Comparison of ENCODE assay signal across 14 cellular contexts in the genomic region with DNA sequence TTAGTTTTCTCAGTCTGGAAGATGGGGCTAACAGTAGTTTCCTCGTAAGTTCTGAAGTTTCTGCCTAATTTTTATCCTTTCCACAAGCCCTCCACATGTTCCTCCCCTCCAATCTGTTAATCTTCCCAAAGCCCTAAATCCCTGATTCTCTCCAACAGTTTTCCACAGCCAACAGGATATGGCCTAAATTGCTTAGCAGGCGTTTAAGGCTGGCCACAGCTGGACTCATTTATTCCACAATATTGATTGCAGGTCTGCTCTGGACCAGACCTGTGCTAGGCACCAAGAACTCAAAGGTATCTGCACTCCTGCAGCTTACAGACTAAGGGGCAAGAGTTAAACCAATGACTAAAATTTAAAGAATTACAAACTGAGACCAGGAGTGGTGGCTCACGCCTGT. TPM values are rescaled to one million over a fixed set of nuclear protein-coding genes. Genes with fewer than 3 reads are reported as not detected.
DNase-seq lines count a peak whose midpoint lies in the region; ATAC-seq, FAIRE-seq and TF ChIP-seq lines count a peak whose summit lies in the region.
"Had no signal": no experiment of that assay in that cellular context is flagged by ENCODE, and none has a peak within 500 bp of the region (broad histone marks: within the 10 kb centered on the region; RNA-seq: fewer than 3 reads in every experiment).

No MANE protein-coding gene starts in this region.

- H3K36me3 ChIP-seq in Caco-2 (ENCODE audit: control insufficient read depth, insufficient read depth, low read length) (no peaks in the 10 kb centered on the region), PC-9 (ENCODE audit: low read depth) (peaks cover 37% of the 10 kb centered on the region)

- H3K4me3 ChIP-seq in A549 = no peak overlapping the region
- H3K4me3 ChIP-seq in Caco-2 (ENCODE audit: low read depth, low read length) = no peak overlapping the region
- no peak overlapping the region for H3K4me3 ChIP-seq in PC-9

- TF ChIP-seq EP300 in A549 (IDR thresholded peaks at IDR 0.05) = no peak

- H3K4me3 Mint-ChIP-seq in Caco-2 (ENCODE audit: unreplicated experiment) (no peak overlapping the region), nephron (peak overlapping the region in 2 of 3 experiments; percentile 49 to 60)
- H3K4me3 Mint-ChIP-seq: HFFc6 had no signal

- TSS peak; percentile 9 for BruUV-seq in Caco-2 (replicated peaks; lab: Mats Ljungman, UMichigan)
- BruUV-seq in PC-9 (replicated peaks; lab: Mats Ljungman, UMichigan) = no TSS peak

- no peak for TF ChIP-seq RAD21 in A549 (conservative IDR thresholded peaks at IDR 0.05 in 1 of 2, IDR thresholded peaks at IDR 0.05 in 1 of 2)

- no peak for TF ChIP-seq POLR2A in A549 (IDR thresholded peaks at IDR 0.05; ENCODE audit: low read length)

- H3K27ac Mint-ChIP-seq in Caco-2 (ENCODE audit: unreplicated experiment) (no peak overlapping the region), nephron (no peak overlapping the region)
- H3K27ac Mint-ChIP-seq: CD14-positive monocyte; CD8-positive, alpha-beta T cell had no signal

- peaks cover 75% of the 10 kb centered on the region for H3F3A ChIP-seq in PC-9 (ENCODE audit: insufficient read depth, low read depth)

- H3K4me1 Mint-ChIP-seq in Caco-2 (ENCODE audit: low read depth, unreplicated experiment) (peaks cover 22% of the 10 kb centered on the region), nephron (peaks cover 29% of the 10 kb centered on the region)

- FAIRE-seq in A549 (lab: Jason Lieb, UNC) = no peak

- POLR2A ChIA-PET in A549 (lab: Yijun Ruan, JAX) (interaction anchor here (0.9 kb wide), 1 partner anchor 8 kb away, joined by 3 read pairs; no protein-coding TSS in a partner anchor), Caco-2 (lab: Charles Lee) (no interaction called here), PC-9 (lab: Charles Lee; ENCODE audit: unreplicated experiment) (no interaction called here)

- no peak for TF ChIP-seq CTCF in A549 (IDR thresholded peaks at IDR 0.05)
- no peak for TF ChIP-seq CTCF in Caco-2 (IDR thresholded peaks at IDR 0.05; ENCODE audit: insufficient read depth in 1 of 2, low read depth in 1 of 2, low read length in 1 of 2, severe bottlenecking in 1 of 2, unreplicated experiment in 1 of 2)
- no peak for TF ChIP-seq CTCF in PC-9 (conservative IDR thresholded peaks at IDR 0.05)
- TF ChIP-seq CTCF in nephron (IDR thresholded peaks at IDR 0.05; ENCODE audit: unreplicated experiment in 3 of 3) = no peak

- H3K27me3 Mint-ChIP-seq in Caco-2 (ENCODE audit: insufficient read depth, unreplicated experiment) (no peaks in the 10 kb centered on the region), nephron (ENCODE audit: low read depth) (no peaks in the 10 kb centered on the region)

- DNase-seq in A549 (ENCODE audit: low read depth in 1 of 2, low spot score in 1 of 2) (no peak), Caco-2 (no peak), PC-9 (no peak), globus pallidus (ENCODE audit: low spot score) (no peak), NCI-H345 treated with DMSO at 0.1 percent for 48 hours (lab: John Stamatoyannopoulos, UW; ENCODE audit: unreplicated experiment) (no peak), GDM1 (lab: John Stamatoyannopoulos, UW) (no peak), left colon (no peak)
- DNase-seq: CD8-positive, alpha-beta T cell; DMS53; HCEC 1CT; HFFc6 had no signal

- H3K9me3 ChIP-seq in A549 = no peaks in the 10 kb centered on the region
- no peaks in the 10 kb centered on the region for H3K9me3 ChIP-seq in Caco-2
- no peaks in the 10 kb centered on the region for H3K9me3 ChIP-seq in PC-9 (ENCODE audit: insufficient read depth, low read depth)

- H3K9me2 ChIP-seq in PC-9 (ENCODE audit: insufficient read depth) = no peaks in the 10 kb centered on the region

- CTCF ChIA-PET in A549 (lab: Yijun Ruan, JAX) (interaction anchor here (0.8 to 25.3 kb wide), 7 partner anchors 9 to 625 kb away, joined by 3 to 412 read pairs (median 4); no protein-coding TSS in a partner anchor), Caco-2 (lab: Charles Lee) (no interaction called here), PC-9 (lab: Charles Lee) (no interaction called here)

- 85% methylated on average over 3 of the region's 3 CpGs for WGBS in A549 (ENCODE audit: missing lambda C conversion rate)

- H3K4me2 ChIP-seq in A549 (no peak overlapping the region), PC-9 (peak overlapping the region; percentile 99)

- peaks cover 14% of the 10 kb centered on the region for H4K20me1 ChIP-seq in PC-9 (ENCODE audit: insufficient read depth)

- peaks cover 48% of the 10 kb centered on the region for H3K79me2 ChIP-seq in PC-9 (ENCODE audit: low read depth)

- intact Hi-C loops in Caco-2 (cut with micrococcal nuclease; ENCODE audit: unreplicated experiment) (no loop called here), PC-9 (cut with micrococcal nuclease; ENCODE audit: unreplicated experiment) (no loop called here), left colon (cut with DNase I, micrococcal nuclease) (no loop called here)

- H3K4me1 ChIP-seq in A549 = peaks cover 56% of the 10 kb centered on the region
- peaks cover 9% of the 10 kb centered on the region for H3K4me1 ChIP-seq in Caco-2
- H3K4me1 ChIP-seq in PC-9 (replicated peaks; ENCODE audit: insufficient read depth) = peaks cover 71% of the 10 kb centered on the region

- H2AFZ ChIP-seq in PC-9 = no peak overlapping the region

- no peaks in the 10 kb centered on the region for H3K27me3 ChIP-seq in Caco-2 (replicated peaks; ENCODE audit: control insufficient read depth, insufficient read depth, low read length)
- H3K27me3 ChIP-seq in PC-9 (ENCODE audit: insufficient read depth, low read depth) = no peaks in the 10 kb centered on the region

- peaks cover 8% of the 10 kb centered on the region for H3K9me3 Mint-ChIP-seq in Caco-2 (ENCODE audit: unreplicated experiment)
- no peaks in the 10 kb centered on the region for H3K9me3 Mint-ChIP-seq in nephron
- H3K9me3 Mint-ChIP-seq: CD8-positive, alpha-beta T cell; HFFc6 had no signal

- H3K36me3 Mint-ChIP-seq in Caco-2 (ENCODE audit: insufficient read depth, unreplicated experiment) = peaks cover 20% of the 10 kb centered on the region
- peaks cover 4% of the 10 kb centered on the region for H3K36me3 Mint-ChIP-seq in nephron (ENCODE audit: low read depth)
- H3K36me3 Mint-ChIP-seq: CD8-positive, alpha-beta T cell had no signal

- ATAC-seq in A549 = no peak
- no peak for ATAC-seq in left colon
- ATAC-seq: CD8-positive, alpha-beta T cell had no signal

- peak overlapping the region in 1 of 2 experiments; percentile 99; a peak in 2 of 6 replicates for H3K27ac ChIP-seq in A549
- H3K27ac ChIP-seq in PC-9 = peak overlapping the region; percentile 91
- H3K27ac ChIP-seq: HL-60 had no signal

TF ChIP-seq in A549, 52 proteins besides CTCF, POLR2A, EP300 and RAD21:
- TF ChIP-seq, protein P1, sequence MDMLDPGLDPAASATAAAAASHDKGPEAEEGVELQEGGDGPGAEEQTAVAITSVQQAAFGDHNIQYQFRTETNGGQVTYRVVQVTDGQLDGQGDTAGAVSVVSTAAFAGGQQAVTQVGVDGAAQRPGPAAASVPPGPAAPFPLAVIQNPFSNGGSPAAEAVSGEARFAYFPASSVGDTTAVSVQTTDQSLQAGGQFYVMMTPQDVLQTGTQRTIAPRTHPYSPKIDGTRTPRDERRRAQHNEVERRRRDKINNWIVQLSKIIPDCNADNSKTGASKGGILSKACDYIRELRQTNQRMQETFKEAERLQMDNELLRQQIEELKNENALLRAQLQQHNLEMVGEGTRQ (IDR thresholded peaks at IDR 0.05) = no peak
- peak; percentile 26 for TF ChIP-seq MAFK (IDR thresholded peaks at IDR 0.05; ENCODE audit: partially characterized antibody)

RNA-seq across cellular contexts. Expression of a gene that starts 3.9 kb away (rescaled TPM):
- 9.0 and 10.5 TPM in 2 replicates for polyA plus RNA-seq in A549 (2011; rRNA removed)
- polyA plus RNA-seq in A549 (2012; cell fraction: cytosol; rRNA removed) = 6.4 and 8.3 TPM in 2 replicates
- polyA plus RNA-seq in A549 (2012; cell fraction: nucleus; rRNA removed) = 15.9 and 22.1 TPM in 2 replicates
- polyA plus RNA-seq in A549 (2017; fragmentation: RNase III; extraction: RNeasy Plus Mini Kit Qiagen cat#74134 plus additional on column Dnase treatment) = 11.1 to 17.7 TPM (median 17.3 TPM) in 3 replicates
- 22.0 and 24.1 TPM in 2 replicates for polyA minus RNA-seq in A549 (2011; rRNA and poly(A)+ RNA removed)
- 35.9 and 45.0 TPM in 2 replicates for total RNA-seq in Caco-2 (2022)
- total RNA-seq in PC-9 (2021) = 57.7 and 70.1 TPM in 2 replicates
- total RNA-seq in left colon = 10 to 100 TPM; 35.3 to 42.3 TPM
- total RNA-seq: CD8-positive, alpha-beta T cell had no signal
- polyA plus RNA-seq: CD14-positive monocyte had no signal

RNA-seq across cellular contexts. Expression of a gene that starts 35.9 kb away (rescaled TPM):
- polyA plus RNA-seq in A549 (2011; rRNA removed) (2.0 and 2.9 TPM in 2 replicates), A549 (2017; fragmentation: RNase III; extraction: RNeasy Plus Mini Kit Qiagen cat#74134 plus additional on column Dnase treatment) (9.3 to 12.5 TPM (median 10.2 TPM) in 3 replicates)
- polyA plus RNA-seq in A549 (2012; cell fraction: cytosol; rRNA removed) = 3.5 and 5.4 TPM in 2 replicates
- polyA plus RNA-seq in A549 (2012; cell fraction: nucleus; rRNA removed) = 12.0 and 17.8 TPM in 2 replicates
- polyA minus RNA-seq in A549 (2011; rRNA and poly(A)+ RNA removed) = 2.0 and 2.4 TPM in 2 replicates
- total RNA-seq in Caco-2 (2022) (5.1 and 5.2 TPM in 2 replicates), PC-9 (2021) (47.9 and 56.5 TPM in 2 replicates), left colon (10 to 100 TPM; 22.4 to 22.6 TPM)

RNA-seq across cellular contexts. Expression of a gene that starts 48.3 kb away (rescaled TPM):
- polyA plus RNA-seq in A549 (2011; rRNA removed) = 19.0 and 21.2 TPM in 2 replicates
- 35.2 and 58.6 TPM in 2 replicates for polyA plus RNA-seq in A549 (2012; cell fraction: cytosol; rRNA removed)
- 49.6 and 74.1 TPM in 2 replicates for polyA plus RNA-seq in A549 (2012; cell fraction: nucleus; rRNA removed)
- polyA plus RNA-seq in A549 (2017; fragmentation: RNase III; extraction: RNeasy Plus Mini Kit Qiagen cat#74134 plus additional on column Dnase treatment) = 35.8 to 36.4 TPM (median 36.0 TPM) in 3 replicates
- 30.4 and 32.3 TPM in 2 replicates for polyA minus RNA-seq in A549 (2011; rRNA and poly(A)+ RNA removed)
- 28.6 and 31.5 TPM in 2 replicates for total RNA-seq in Caco-2 (2022)
- 66.2 and 72.9 TPM in 2 replicates for total RNA-seq in PC-9 (2021)
- 10 to 100 TPM; 22.7 to 28.6 TPM for total RNA-seq in left colon

RNA-seq across cellular contexts. Expression of a gene that starts 52.6 kb away (rescaled TPM):
- polyA plus RNA-seq in A549 (2011; rRNA removed) (97.0 and 104 TPM in 2 replicates), A549 (2017; fragmentation: RNase III; extraction: RNeasy Plus Mini Kit Qiagen cat#74134 plus additional on column Dnase treatment) (91.0 to 101 TPM (median 91.2 TPM) in 3 replicates)
- 172 and 181 TPM in 2 replicates for polyA plus RNA-seq in A549 (2012; cell fraction: cytosol; rRNA removed)
- polyA plus RNA-seq in A549 (2012; cell fraction: nucleus; rRNA removed) = 119 and 130 TPM in 2 replicates
- 70.2 and 72.6 TPM in 2 replicates for polyA minus RNA-seq in A549 (2011; rRNA and poly(A)+ RNA removed)
- total RNA-seq in Caco-2 (2022) (89.9 and 91.2 TPM in 2 replicates), PC-9 (2021) (110 and 125 TPM in 2 replicates), left colon (100 to 1,000 TPM; 166 to 182 TPM)

RNA-seq across cellular contexts. Expression of a gene that starts 57.5 kb away (rescaled TPM):
- polyA plus RNA-seq in A549 (2011; rRNA removed) (41.7 and 43.5 TPM in 2 replicates), A549 (2017; fragmentation: RNase III; extraction: RNeasy Plus Mini Kit Qiagen cat#74134 plus additional on column Dnase treatment) (35.0 to 42.4 TPM (median 38.8 TPM) in 3 replicates)
- polyA plus RNA-seq in A549 (2012; cell fraction: cytosol; rRNA removed) = 57.1 and 68.4 TPM in 2 replicates
- polyA plus RNA-seq in A549 (2012; cell fraction: nucleus; rRNA removed) = 170 and 171 TPM in 2 replicates
- 69.6 and 71.1 TPM in 2 replicates for polyA minus RNA-seq in A549 (2011; rRNA and poly(A)+ RNA removed)
- total RNA-seq in Caco-2 (2022) (29.0 and 29.5 TPM in 2 replicates), PC-9 (2021) (32.8 and 37.8 TPM in 2 replicates), left colon (10 to 100 TPM; 17.8 to 24.7 TPM)
